ENCODE assay signal across 13 cellular contexts in the genomic region with DNA sequence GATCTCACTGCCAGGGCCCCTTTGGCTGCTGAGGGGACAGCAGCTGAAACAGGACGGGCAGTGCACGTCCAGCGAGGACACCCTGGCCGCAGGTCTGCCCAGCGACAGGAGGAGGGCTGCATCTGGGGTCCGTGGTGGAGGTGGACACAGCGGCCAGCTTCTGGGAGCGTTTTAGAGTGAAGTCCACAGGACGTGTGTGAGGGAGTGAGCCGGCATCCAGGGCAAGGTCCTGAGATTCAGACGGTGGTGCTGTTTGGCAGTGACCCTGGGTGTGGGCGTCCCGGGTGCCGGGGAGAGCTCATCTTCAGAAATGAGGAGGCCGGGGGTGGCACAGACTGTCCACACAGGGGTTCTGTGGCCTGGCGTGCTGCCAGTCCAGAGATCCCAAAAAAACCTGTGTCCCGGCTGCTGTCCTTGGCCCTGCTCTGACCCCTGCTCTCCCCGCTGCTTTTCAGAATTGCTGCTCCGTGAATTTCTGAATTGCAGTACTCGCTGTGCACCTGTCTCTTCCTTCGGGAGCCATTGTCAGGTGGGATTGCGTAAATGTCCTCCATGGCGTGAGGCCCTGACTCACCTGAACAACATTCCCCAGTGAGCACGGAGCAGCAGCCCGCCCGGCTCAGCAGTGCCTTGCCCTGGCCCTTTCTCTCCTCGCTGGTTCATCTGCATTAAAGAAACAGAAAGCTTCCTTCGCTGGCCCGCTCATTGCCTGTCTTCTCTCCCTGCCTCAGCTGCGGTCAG.
A peak's percentile ranks its signal among the peaks of the same experiment; 100 is the strongest.
DNase-seq lines count a peak whose midpoint lies in the region; ATAC-seq and TF ChIP-seq lines count a peak whose summit lies in the region.
"Had no signal": no experiment of that assay in that cellular context is flagged by ENCODE, and none has a peak within 500 bp of the region (broad histone marks: within the 10 kb centered on the region; RNA-seq: fewer than 3 reads in every experiment).

No MANE protein-coding gene starts in this region.

- DNase-seq in natural killer cell: no peak
- no peak for DNase-seq in natural killer cell treated with Interleukin-12 subunit alpha and Interleukin-12 subunit beta and Interleukin-15 and Interleukin-18, amount 100 ng/mL, for 72 hours (ENCODE audit: low spot score)
- DNase-seq in RPMI8226: peak; percentile 44
- no peak for DNase-seq in memory B cell (ENCODE audit: low spot score in 2 of 2)
- no peak for DNase-seq in erythroblast (lab: John Stamatoyannopoulos, UW)
- DNase-seq in nucleus accumbens (lab: John Stamatoyannopoulos, UW): no peak
- DNase-seq in AG08396 (ENCODE audit: low spot score): no peak
- DNase-seq: activated CD4-positive, alpha-beta T cell treated with anti-CD3 and anti-CD28 coated beads, Interleukin-2, amount 50 U/mL, for 4 hours; BE2C; MG63; NCI-H2081 treated with DMSO at 0.1 percent for 48 hours had no signal

- H3K4me3 Mint-ChIP-seq in natural killer cell (peak overlapping the region; percentile 88), memory B cell (no peak overlapping the region)
- no peak overlapping the region for H3K4me3 Mint-ChIP-seq in natural killer cell treated with Interleukin-12 subunit alpha and Interleukin-12 subunit beta and Interleukin-15 and Interleukin-18, amount 100 ng/mL, for 72 hours
- H3K4me3 Mint-ChIP-seq: stimulated activated effector memory CD8-positive, alpha-beta T cell treated with anti-CD3 and anti-CD28 coated beads, Interleukin-12 subunit alpha, Interleukin-12 subunit beta, amount 100 ng/mL, for 72 hours had no signal

- peaks cover 0 to 6% of the 10 kb centered on the region in 2 donors for H3K9me3 Mint-ChIP-seq in natural killer cell
- no peaks in the 10 kb centered on the region for H3K9me3 Mint-ChIP-seq in natural killer cell treated with Interleukin-12 subunit alpha and Interleukin-12 subunit beta and Interleukin-15 and Interleukin-18, amount 100 ng/mL, for 72 hours
- peaks cover 10% of the 10 kb centered on the region for H3K9me3 Mint-ChIP-seq in memory B cell

- peaks cover 62 to 66% of the 10 kb centered on the region in 2 donors for H3K4me1 Mint-ChIP-seq in natural killer cell
- peaks cover 36 to 51% of the 10 kb centered on the region in 2 donors for H3K4me1 Mint-ChIP-seq in natural killer cell treated with Interleukin-12 subunit alpha and Interleukin-12 subunit beta and Interleukin-15 and Interleukin-18, amount 100 ng/mL, for 72 hours (ENCODE audit: low read depth in 2 of 2)
- peaks cover 30% of the 10 kb centered on the region for H3K4me1 Mint-ChIP-seq in memory B cell

- H3K27ac Mint-ChIP-seq in natural killer cell: peak overlapping the region; percentile 89 to 91
- peak overlapping the region in 1 of 2 donors; percentile 65 for H3K27ac Mint-ChIP-seq in natural killer cell treated with Interleukin-12 subunit alpha and Interleukin-12 subunit beta and Interleukin-15 and Interleukin-18, amount 100 ng/mL, for 72 hours
- H3K27ac Mint-ChIP-seq in memory B cell: peak overlapping the region; percentile 39

- peaks cover 12% of the 10 kb centered on the region for H3K36me3 Mint-ChIP-seq in natural killer cell
- H3K36me3 Mint-ChIP-seq in natural killer cell treated with Interleukin-12 subunit alpha and Interleukin-12 subunit beta and Interleukin-15 and Interleukin-18, amount 100 ng/mL, for 72 hours: peaks cover 9% of the 10 kb centered on the region
- peaks cover 10% of the 10 kb centered on the region for H3K36me3 Mint-ChIP-seq in memory B cell
- H3K36me3 Mint-ChIP-seq: stimulated activated effector memory CD8-positive, alpha-beta T cell treated with anti-CD3 and anti-CD28 coated beads, Interleukin-12 subunit alpha, Interleukin-12 subunit beta, amount 100 ng/mL, for 72 hours had no signal

- intact Hi-C loops in natural killer cell (cut with micrococcal nuclease): no loop called here

- ATAC-seq in natural killer cell (no peak), memory B cell (ENCODE audit: low read depth) (no peak), GM18498 (IDR thresholded peaks at IDR 0.05; ENCODE audit: unreplicated experiment) (no peak)
- ATAC-seq in natural killer cell treated with Interleukin-12 subunit alpha and Interleukin-12 subunit beta and Interleukin-15 and Interleukin-18, amount 100 ng/mL, for 72 hours: no peak
- ATAC-seq: stimulated activated effector memory CD8-positive, alpha-beta T cell treated with anti-CD3 and anti-CD28 coated beads, Interleukin-12 subunit alpha, Interleukin-12 subunit beta, amount 100 ng/mL, for 72 hours had no signal

- H3K27me3 Mint-ChIP-seq in natural killer cell (ENCODE audit: low read depth in 2 of 2) (no peaks in the 10 kb centered on the region), memory B cell (peaks cover 3% of the 10 kb centered on the region)
- no peaks in the 10 kb centered on the region for H3K27me3 Mint-ChIP-seq in natural killer cell treated with Interleukin-12 subunit alpha and Interleukin-12 subunit beta and Interleukin-15 and Interleukin-18, amount 100 ng/mL, for 72 hours

- TF ChIP-seq CTCF in natural killer cell (IDR thresholded peaks at IDR 0.05): no peak

- no peak for TF ChIP-seq POLR2A in erythroblast (IDR thresholded peaks at IDR 0.05; ENCODE audit: low read length)
